In genomic region chr9:4147476-4148214, GRCh38 we compare ENCODE assay signal across 12 cellular contexts.
A peak's percentile ranks its signal among the peaks of the same experiment; 100 is the strongest.
DNase-seq lines count a peak whose midpoint lies in the region; ATAC-seq and TF ChIP-seq lines count a peak whose summit lies in the region.
"Had no signal": no experiment of that assay in that cellular context is flagged by ENCODE, and none has a peak within 500 bp of the region (broad histone marks: within the 10 kb centered on the region; RNA-seq: fewer than 3 reads in every experiment).

No MANE protein-coding gene starts in this region.

- H2AK5ac ChIP-seq in H9 (ENCODE audit: insufficient read length, low read length): no peak overlapping the region

- no peaks in the 10 kb centered on the region for H3K27me3 ChIP-seq in H9 (ENCODE audit: insufficient read depth, low read length)

- H3K14ac ChIP-seq in H9 (ENCODE audit: insufficient read depth, low read length): no peak overlapping the region

- H2BK5ac ChIP-seq in H9 (ENCODE audit: insufficient read length, low read length): no peak overlapping the region

- no peak overlapping the region for H3K4me2 ChIP-seq in H9 (ENCODE audit: insufficient read depth, insufficient read length, low read length)

- H4K91ac ChIP-seq in H9 (ENCODE audit: insufficient read length, low read depth, low read length): no peak overlapping the region

- no peak overlapping the region for H2BK12ac ChIP-seq in H9 (ENCODE audit: insufficient read length, low read depth, low read length)

- no peak for ATAC-seq in GM19467 (IDR thresholded peaks at IDR 0.05; ENCODE audit: unreplicated experiment)
- ATAC-seq: activated CD8-positive, alpha-beta memory T cell treated with anti-CD3 and anti-CD28 coated beads, Interleukin-2, amount 10 ng/mL, durations not matched to agents 7 days and 5 days had no signal

- H2AFZ ChIP-seq in H9 (ENCODE audit: low read length): peak overlapping the region; percentile 23

- H3K18ac ChIP-seq in H9 (ENCODE audit: insufficient read length, low read depth, low read length): no peak overlapping the region

- H3K4me1 ChIP-seq in H9 (ENCODE audit: insufficient read depth, low read length): no peaks in the 10 kb centered on the region; the same call in 1 of the 2 replicates

- H3K4me3 ChIP-seq in epithelial cell of proximal tubule (ENCODE audit: low read depth, low read length): peak overlapping the region; percentile 38

- no peaks in the 10 kb centered on the region for H3K36me3 Mint-ChIP-seq in H9 (ENCODE audit: insufficient read depth in 1 of 3, low read depth in 3 of 3)
- H3K36me3 Mint-ChIP-seq: activated CD8-positive, alpha-beta memory T cell treated with anti-CD3 and anti-CD28 coated beads, Interleukin-2, amount 10 ng/mL, durations not matched to agents 7 days and 5 days had no signal

- H3K27me3 Mint-ChIP-seq in H9 (ENCODE audit: low read depth): no peaks in the 10 kb centered on the region

- no peak overlapping the region for H3K23ac ChIP-seq in H9 (ENCODE audit: insufficient read length, low read depth, low read length)

- TF ChIP-seq CTCF in 22Rv1 (IDR thresholded peaks at IDR 0.05) (no peak), H9 (conservative IDR thresholded peaks at IDR 0.05) (no peak), epithelial cell of proximal tubule (conservative IDR thresholded peaks at IDR 0.05; ENCODE audit: low read depth, low read length) (no peak), GM13976 (IDR thresholded peaks at IDR 0.05; ENCODE audit: borderline replicate concordance, control extremely low read depth, extremely low read depth, insufficient read depth, missing control alignments) (no peak)

- H3T11ph ChIP-seq in H9 (ENCODE audit: low read length): no peak overlapping the region

- no peak overlapping the region for H4K8ac ChIP-seq in H9 (replicated peaks; ENCODE audit: insufficient read length, low read depth, low read length)

- H2BK20ac ChIP-seq in H9 (ENCODE audit: low read depth, low read length, poor library complexity, severe bottlenecking): no peak overlapping the region

- H3K4me3 Mint-ChIP-seq in H9: no peak overlapping the region
- H3K4me3 Mint-ChIP-seq: activated CD8-positive, alpha-beta memory T cell treated with anti-CD3 and anti-CD28 coated beads, Interleukin-2, amount 10 ng/mL, durations not matched to agents 7 days and 5 days had no signal

- no peaks in the 10 kb centered on the region for H3K79me2 ChIP-seq in H9 (ENCODE audit: insufficient read depth, low read length)

- DNase-seq in H9 (no peak), epithelial cell of proximal tubule (ENCODE audit: low read depth) (no peak), midbrain (lab: John Stamatoyannopoulos, UW) (peak; percentile 49), activated gamma-delta T cell (lab: John Stamatoyannopoulos, UW) (no peak), GM13976 (ENCODE audit: low spot score) (no peak), NCI-H2029 treated with DMSO at 0.1 percent for 48 hours (lab: John Stamatoyannopoulos, UW) (no peak)
- DNase-seq: activated CD8-positive, alpha-beta memory T cell treated with anti-CD3 and anti-CD28 coated beads, Interleukin-2, amount 10 ng/mL, durations not matched to agents 7 days and 5 days; activated naive CD4-positive, alpha-beta T cell; DMS 273 treated with DMSO at 0.1 percent for 48 hours; NCI-H1092 had no signal

- no peak overlapping the region for H3K56ac ChIP-seq in H9 (ENCODE audit: insufficient read length, low read depth, low read length)

- H3K27ac Mint-ChIP-seq in H9: no peak overlapping the region
- H3K27ac Mint-ChIP-seq: activated CD8-positive, alpha-beta memory T cell treated with anti-CD3 and anti-CD28 coated beads, Interleukin-2, amount 10 ng/mL, durations not matched to agents 7 days and 5 days had no signal

- H3K23me2 ChIP-seq in H9 (ENCODE audit: insufficient read length, low read depth, low read length, poor library complexity, severe bottlenecking): no peaks in the 10 kb centered on the region

- no peaks in the 10 kb centered on the region for H3K9me3 Mint-ChIP-seq in H9

- peaks cover 47 to 56% of the 10 kb centered on the region in 2 experiments for H3K4me1 Mint-ChIP-seq in H9
- H3K4me1 Mint-ChIP-seq: activated CD8-positive, alpha-beta memory T cell treated with anti-CD3 and anti-CD28 coated beads, Interleukin-2, amount 10 ng/mL, durations not matched to agents 7 days and 5 days had no signal

- no peaks in the 10 kb centered on the region for H3K79me1 ChIP-seq in H9 (ENCODE audit: insufficient read depth, low read depth, low read length, poor library complexity, severe bottlenecking)

- H2BK120ac ChIP-seq in H9 (ENCODE audit: low read depth, low read length, poor library complexity, severe bottlenecking): no peak overlapping the region

- no CpG with 5 or more reads among the region's 5 CpGs for WGBS in H9 (ENCODE audit: extremely low coverage, insufficient read length, low lambda C conversion rate)

- H3K27ac ChIP-seq in 22Rv1 (peak overlapping the region; percentile 95), H9 (ENCODE audit: insufficient read length, low read depth, low read length) (no peak overlapping the region)

- no peak overlapping the region for H4K5ac ChIP-seq in H9 (ENCODE audit: insufficient read length, low read depth, low read length)

- in situ Hi-C loops in GM13976 (cut with MboI; ENCODE audit: low sequenced_read_pairs, unreplicated experiment): no loop called here

- no peak overlapping the region for H3K4ac ChIP-seq in H9 (ENCODE audit: low read depth, low read length)

- no peak overlapping the region for H3K9ac ChIP-seq in H9 (ENCODE audit: extremely low read depth, insufficient read length, low read length)

- H2BK15ac ChIP-seq in H9 (ENCODE audit: low read depth, low read length): no peak overlapping the region

- no peaks in the 10 kb centered on the region for H3K9me3 ChIP-seq in H9 (ENCODE audit: control insufficient read depth, low read depth, low read length)

- H4K20me1 ChIP-seq in H9 (ENCODE audit: control insufficient read depth, insufficient read depth, insufficient read length): no peaks in the 10 kb centered on the region
